ENCODE assay signal across 9 cellular contexts in genomic region chr4:24686866-24687672, GRCh38.
A peak's percentile ranks its signal among the peaks of the same experiment; 100 is the strongest.
DNase-seq lines count a peak whose midpoint lies in the region; ATAC-seq and TF ChIP-seq lines count a peak whose summit lies in the region.
"Had no signal": no experiment of that assay in that cellular context is flagged by ENCODE, and none has a peak within 500 bp of the region (broad histone marks: within the 10 kb centered on the region; RNA-seq: fewer than 3 reads in every experiment).

No MANE protein-coding gene starts in this region.

- WGBS in suprapubic skin = 64% methylated on average over 13 of the region's 13 CpGs

- POLR2A ChIA-PET in OCI-LY7 (lab: Charles Lee) = interaction anchor here (0.5 to 1.2 kb wide), 4 partner anchors 49 to 726 kb away, joined by 3 to 7 read pairs (median 4); no protein-coding TSS in a partner anchor

- BruUV-seq in OCI-LY7 (replicated peaks; lab: Mats Ljungman, UMichigan) = no TSS peak

- H3K4me3 ChIP-seq in OCI-LY7 (ENCODE audit: low read depth, low read length, poor library complexity, severe bottlenecking) = no peak overlapping the region
- no peak overlapping the region for H3K4me3 ChIP-seq in fibroblast of villous mesenchyme (ENCODE audit: low read depth, low read length)
- no peak overlapping the region for H3K4me3 ChIP-seq in suprapubic skin
- H3K4me3 ChIP-seq: uterus had no signal

- H3K4me3 Mint-ChIP-seq in activated CD4-positive, alpha-beta T cell treated with anti-CD3 and anti-CD28 coated beads, Interleukin-2, amount 10 ng/mL, durations not matched to agents 24 days and 14 days = no peak overlapping the region

- DNase-seq in activated CD4-positive, alpha-beta T cell treated with anti-CD3 and anti-CD28 coated beads, Interleukin-2, amount 10 ng/mL, durations not matched to agents 24 days and 14 days = peak; percentile 68
- DNase-seq in activated CD4-positive, alpha-beta T cell treated with anti-CD3 and anti-CD28 coated beads, Interleukin-2, amount 50 U/mL, for 4 hours = no peak
- DNase-seq in OCI-LY7 (ENCODE audit: low spot score) (peak; percentile 11), fibroblast of villous mesenchyme (ENCODE audit: low read depth) (peak; percentile 12), suprapubic skin (ENCODE audit: low spot score in 2 of 2) (no peak), cerebellar cortex (ENCODE audit: low spot score) (no peak)
- peak in 2 of 3 experiments; percentile 1 to 21 for DNase-seq in stimulated activated CD4-positive, alpha-beta T cell treated with anti-CD3 and anti-CD28 coated beads, TNF-alpha, amount 100 ng/mL, for 24 hours (ENCODE audit: low read depth in 3 of 3)
- DNase-seq: uterus had no signal

- no peak for TF ChIP-seq EP300 in suprapubic skin (IDR thresholded peaks at IDR 0.05)

- H3K9me3 Mint-ChIP-seq in activated CD4-positive, alpha-beta T cell treated with anti-CD3 and anti-CD28 coated beads, Interleukin-2, amount 10 ng/mL, durations not matched to agents 24 days and 14 days = no peaks in the 10 kb centered on the region

- H3K27ac ChIP-seq in OCI-LY7 (ENCODE audit: low read depth, low read length, poor library complexity, severe bottlenecking) (no peak overlapping the region), suprapubic skin (no peak overlapping the region)
- H3K27ac ChIP-seq: uterus had no signal

- H3K4me2 ChIP-seq in OCI-LY7 (ENCODE audit: low read length) = no peak overlapping the region

- H3K4me1 ChIP-seq in OCI-LY7 (ENCODE audit: insufficient read depth, low read length, poor library complexity, severe bottlenecking) = no peaks in the 10 kb centered on the region
- no peaks in the 10 kb centered on the region for H3K4me1 ChIP-seq in suprapubic skin
- H3K4me1 ChIP-seq: uterus had no signal

- no peaks in the 10 kb centered on the region for H3K36me3 ChIP-seq in OCI-LY7 (ENCODE audit: insufficient read depth, low read length)
- no peaks in the 10 kb centered on the region for H3K36me3 ChIP-seq in suprapubic skin
- H3K36me3 ChIP-seq: uterus had no signal

- H4K20me1 ChIP-seq in OCI-LY7 (ENCODE audit: insufficient read depth, low read length) = no peaks in the 10 kb centered on the region

- H3K36me3 Mint-ChIP-seq in activated CD4-positive, alpha-beta T cell treated with anti-CD3 and anti-CD28 coated beads, Interleukin-2, amount 10 ng/mL, durations not matched to agents 24 days and 14 days (ENCODE audit: low read depth) = no peaks in the 10 kb centered on the region

- H3K4me1 Mint-ChIP-seq in activated CD4-positive, alpha-beta T cell treated with anti-CD3 and anti-CD28 coated beads, Interleukin-2, amount 10 ng/mL, durations not matched to agents 24 days and 14 days = no peaks in the 10 kb centered on the region

- no peak for ATAC-seq in GM21528 (IDR thresholded peaks at IDR 0.05; ENCODE audit: low FRiP score, unreplicated experiment)

- H2AFZ ChIP-seq in OCI-LY7 (ENCODE audit: low read length) = no peak overlapping the region

- CTCF ChIA-PET in OCI-LY7 (lab: Charles Lee; ENCODE audit: unreplicated experiment) = interaction anchor here (1.1 kb wide), 1 partner anchor 22 kb away, joined by 3 read pairs; no protein-coding TSS in a partner anchor

- no peak overlapping the region for H3K27ac Mint-ChIP-seq in activated CD4-positive, alpha-beta T cell treated with anti-CD3 and anti-CD28 coated beads, Interleukin-2, amount 10 ng/mL, durations not matched to agents 24 days and 14 days

- no peak for TF ChIP-seq POLR2A in suprapubic skin (IDR thresholded peaks at IDR 0.05)

- H3K79me2 ChIP-seq in OCI-LY7 (ENCODE audit: insufficient read depth, low read depth, low read length) = no peaks in the 10 kb centered on the region

- H3K9me2 ChIP-seq in OCI-LY7 (ENCODE audit: insufficient read depth, low read length) = no peaks in the 10 kb centered on the region

- H3K9me3 ChIP-seq in OCI-LY7 (ENCODE audit: low read length) (no peaks in the 10 kb centered on the region), suprapubic skin (no peaks in the 10 kb centered on the region)
- H3K9me3 ChIP-seq: uterus had no signal

- H3K27me3 ChIP-seq in suprapubic skin = no peaks in the 10 kb centered on the region
- H3K27me3 ChIP-seq: uterus had no signal

- H3K27me3 Mint-ChIP-seq in activated CD4-positive, alpha-beta T cell treated with anti-CD3 and anti-CD28 coated beads, Interleukin-2, amount 10 ng/mL, durations not matched to agents 24 days and 14 days = peaks cover 3% of the 10 kb centered on the region

- intact Hi-C loops in activated CD4-positive, alpha-beta T cell treated with anti-CD3 and anti-CD28 coated beads, Interleukin-2, amount 10 ng/mL, durations not matched to agents 24 days and 14 days (cut with micrococcal nuclease) = loop anchor here (1.0 kb wide), 1 partner anchor 199 kb away; no protein-coding TSS in a partner anchor
- intact Hi-C loops in OCI-LY7 (cut with micrococcal nuclease; ENCODE audit: unreplicated experiment) = loop anchor here (1.0 kb wide), 1 partner anchor 199 kb away; no protein-coding TSS in a partner anchor

- TF ChIP-seq CTCF in OCI-LY7 (conservative IDR thresholded peaks at IDR 0.05; ENCODE audit: low read length) (peak; percentile 82), fibroblast of villous mesenchyme (IDR thresholded peaks at IDR 0.05; ENCODE audit: insufficient read depth, low read depth, low read length) (peak; percentile 67), suprapubic skin (IDR thresholded peaks at IDR 0.05) (no peak)

Comparison
In these comparisons a context has a peak if more than half of its experiments do, and no peak if none do; other contexts are left out.
1. DNase-seq: peak in activated CD4-positive, alpha-beta T cell treated with anti-CD3 and anti-CD28 coated beads, Interleukin-2, amount 10 ng/mL, durations not matched to agents 24 days and 14 days (single experiment), OCI-LY7 (single experiment), fibroblast of villous mesenchyme (single experiment) and stimulated activated CD4-positive, alpha-beta T cell treated with anti-CD3 and anti-CD28 coated beads, TNF-alpha, amount 100 ng/mL, for 24 hours (2 of 3); none in activated CD4-positive, alpha-beta T cell treated with anti-CD3 and anti-CD28 coated beads, Interleukin-2, amount 50 U/mL, for 4 hours (0 of 2), suprapubic skin (0 of 2) and cerebellar cortex (single experiment).
2. CTCF ChIP-seq: peak in OCI-LY7 (single experiment) and fibroblast of villous mesenchyme (single experiment); none in suprapubic skin (0 of 2).